8 cellular contexts compared by ENCODE assay signal in the genomic region with DNA sequence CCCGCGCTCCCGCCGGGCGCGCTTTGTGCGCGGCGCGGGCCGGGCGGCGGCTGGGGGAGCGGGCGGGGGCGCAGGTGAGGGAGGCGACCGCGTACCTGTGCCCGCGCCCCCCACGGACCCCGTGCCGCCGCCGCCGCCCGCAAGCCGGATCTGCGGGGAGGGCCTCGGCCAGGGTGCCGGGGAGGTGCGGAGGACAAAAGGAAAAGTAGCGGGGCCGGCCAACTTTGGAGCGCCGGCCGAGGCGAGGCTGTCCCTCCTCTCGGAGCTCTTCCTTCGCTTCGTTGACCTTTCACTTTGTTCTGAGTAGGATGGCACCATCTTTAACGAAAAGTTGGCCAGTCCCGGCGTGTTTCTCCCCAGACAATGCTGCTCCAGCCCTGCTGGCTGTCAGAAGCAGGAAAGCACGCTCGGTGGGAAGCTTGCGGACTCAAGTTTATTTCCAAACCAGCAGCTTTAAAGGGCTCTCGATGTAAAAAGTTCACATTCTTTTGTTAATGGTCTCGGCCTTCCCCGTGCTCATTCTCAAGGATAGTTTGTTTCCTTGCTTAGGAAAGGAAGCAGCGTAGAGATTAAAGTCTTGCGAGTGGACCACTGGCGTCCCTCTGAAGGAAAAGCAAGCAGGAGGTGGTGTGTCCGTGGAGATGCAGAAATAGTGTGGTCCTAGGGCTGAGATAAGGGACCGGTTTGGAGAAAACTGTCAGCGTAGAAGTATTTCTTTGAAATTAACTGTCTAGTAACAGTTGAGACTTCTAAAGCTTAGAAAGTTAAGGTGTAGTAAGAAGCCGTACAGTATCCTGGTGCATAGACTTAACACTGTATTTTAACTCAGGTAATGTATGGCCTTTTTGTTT. TPM values are rescaled to one million over a fixed set of nuclear protein-coding genes. Genes with fewer than 3 reads are reported as not detected.
DNase-seq lines count a peak whose midpoint lies in the region; TF ChIP-seq lines count a peak whose summit lies in the region.

No MANE protein-coding gene starts in this region.

- peaks cover 27% of the 10 kb centered on the region for H3F3A ChIP-seq in GM23248 (ENCODE audit: insufficient read depth)

- no peaks in the 10 kb centered on the region for H3K27me3 Mint-ChIP-seq in activated naive CD8-positive, alpha-beta T cell treated with anti-CD3 and anti-CD28 coated beads for 36 hours

- no peaks in the 10 kb centered on the region for H3K9me2 ChIP-seq in GM23248 (ENCODE audit: insufficient read depth)

- peak overlapping the region; percentile 97 for H3K4me3 ChIP-seq in GM23248
- peak overlapping the region; percentile 72 for H3K4me3 ChIP-seq in MG63
- H3K4me3 ChIP-seq in left ventricle myocardium inferior, result peak overlapping the region; percentile 83

- no peaks in the 10 kb centered on the region for H3K36me3 ChIP-seq in GM23248 (ENCODE audit: low read depth)
- peaks cover 40% of the 10 kb centered on the region for H3K36me3 ChIP-seq in MG63
- peaks cover 20% of the 10 kb centered on the region for H3K36me3 ChIP-seq in left ventricle myocardium inferior

- H3K4me2 ChIP-seq in GM23248 (ENCODE audit: unreplicated experiment), result peak overlapping the region; percentile 94

- peak overlapping the region; percentile 80 for H3K27ac Mint-ChIP-seq in activated naive CD8-positive, alpha-beta T cell treated with anti-CD3 and anti-CD28 coated beads for 36 hours

- H3K9me3 ChIP-seq in GM23248 (ENCODE audit: low read depth) (no peaks in the 10 kb centered on the region), MG63 (no peaks in the 10 kb centered on the region), left ventricle myocardium inferior (replicated peaks) (no peaks in the 10 kb centered on the region)

- peak overlapping the region; percentile 80 for H2AFZ ChIP-seq in GM23248

- peaks cover 33% of the 10 kb centered on the region for H3K4me1 Mint-ChIP-seq in activated naive CD8-positive, alpha-beta T cell treated with anti-CD3 and anti-CD28 coated beads for 36 hours

- H3K4me1 ChIP-seq in GM23248 (ENCODE audit: insufficient read depth) (peaks cover 26% of the 10 kb centered on the region), left ventricle myocardium inferior (peaks cover 53% of the 10 kb centered on the region)

- DNase-seq in NCI-H345 treated with DMSO at 0.1 percent for 48 hours (lab: John Stamatoyannopoulos, UW; ENCODE audit: unreplicated experiment) (peak; percentile 7), NCI-H345 (lab: John Stamatoyannopoulos, UW) (no peak), GM23248 (peak; percentile 76), MG63 (peak; percentile 26), left ventricle myocardium inferior (peak; percentile 29), renal cortical epithelial cell (ENCODE audit: low read depth) (peak; percentile 31), Ammon's horn (ENCODE audit: low spot score) (no peak)
- peak; percentile 34 for DNase-seq in activated naive CD8-positive, alpha-beta T cell treated with anti-CD3 and anti-CD28 coated beads for 36 hours

- no peak for TF ChIP-seq CTCF in left ventricle myocardium inferior (IDR thresholded peaks at IDR 0.05; ENCODE audit: borderline replicate concordance)

- H4K20me1 ChIP-seq in GM23248 (ENCODE audit: insufficient read depth), result peaks cover 3% of the 10 kb centered on the region; the same call in 1 of the 2 replicates

- peaks cover 30% of the 10 kb centered on the region for H3K36me3 Mint-ChIP-seq in activated naive CD8-positive, alpha-beta T cell treated with anti-CD3 and anti-CD28 coated beads for 36 hours

- in situ Hi-C loops in GM23248 (cut with MboI), result no loop called here

- peak overlapping the region; percentile 88 for H3K4me3 Mint-ChIP-seq in activated naive CD8-positive, alpha-beta T cell treated with anti-CD3 and anti-CD28 coated beads for 36 hours

- WGBS in GM23248 (ENCODE audit: low coverage in 1 of 2, low lambda C conversion rate in 2 of 2, missing lambda C conversion rate in 2 of 2), 2 experiments, result 1% methylated on average over 19 to 45 of the region's 58 CpGs

- intact Hi-C loops in left ventricle myocardium inferior (cut with micrococcal nuclease), result no loop called here

- H3K27ac ChIP-seq in GM23248, result peak overlapping the region; percentile 70
- peak overlapping the region; percentile 90 for H3K27ac ChIP-seq in left ventricle myocardium inferior (replicated peaks)

- no peaks in the 10 kb centered on the region for H3K27me3 ChIP-seq in GM23248 (replicated peaks; ENCODE audit: insufficient read depth)
- H3K27me3 ChIP-seq in MG63, result no peaks in the 10 kb centered on the region
- no peaks in the 10 kb centered on the region for H3K27me3 ChIP-seq in left ventricle myocardium inferior (ENCODE audit: low read depth)

- H3K79me2 ChIP-seq in GM23248 (ENCODE audit: insufficient read depth), result peaks cover 82% of the 10 kb centered on the region

- peak overlapping the region; percentile 83 for H3K9ac ChIP-seq in GM23248

- no peaks in the 10 kb centered on the region for H3K9me3 Mint-ChIP-seq in activated naive CD8-positive, alpha-beta T cell treated with anti-CD3 and anti-CD28 coated beads for 36 hours

RNA-seq across cellular contexts. Expression of gene EHMT1, which starts 0.7 kb away (rescaled TPM):
- total RNA-seq in GM23248 (2014; rRNA removed; shearing (Covaris generic)), result 26.8 and 43.6 TPM in 2 replicates
- 31.0 and 33.7 TPM in 2 replicates for polyA plus RNA-seq in GM23248 (2016; fragmentation: Nextera tagmentation; extraction: Ambion mirVana)
- total RNA-seq in MG63 (2014; rRNA removed; shearing (Covaris generic); ENCODE audit: low replicate concordance), result 64.5 and 157 TPM in 2 replicates
- 10 to 100 TPM; 65.9 to 66.3 TPM for total RNA-seq in activated naive CD8-positive, alpha-beta T cell treated with anti-CD3 and anti-CD28 coated beads for 36 hours
- total RNA-seq in left ventricle myocardium inferior (31.3 TPM), renal cortical epithelial cell (58.0 and 92.8 TPM in 2 replicates)

RNA-seq across cellular contexts. Expression of gene ARRDC1, which starts 14.0 kb away (rescaled TPM):
- 26.9 and 37.1 TPM in 2 replicates for total RNA-seq in GM23248 (2014; rRNA removed; shearing (Covaris generic))
- polyA plus RNA-seq in GM23248 (2016; fragmentation: Nextera tagmentation; extraction: Ambion mirVana), result 21.0 and 22.0 TPM in 2 replicates
- 11.9 and 36.0 TPM in 2 replicates for total RNA-seq in MG63 (2014; rRNA removed; shearing (Covaris generic); ENCODE audit: low replicate concordance)
- 10 to 100 TPM; 28.6 to 29.3 TPM for total RNA-seq in activated naive CD8-positive, alpha-beta T cell treated with anti-CD3 and anti-CD28 coated beads for 36 hours
- total RNA-seq in left ventricle myocardium inferior (16.2 TPM), renal cortical epithelial cell (58.6 and 75.0 TPM in 2 replicates)

RNA-seq across cellular contexts. Expression of gene ZMYND19, which starts 29.2 kb away (rescaled TPM):
- total RNA-seq in GM23248 (2014; rRNA removed; shearing (Covaris generic)), result 29.6 and 35.0 TPM in 2 replicates
- polyA plus RNA-seq in GM23248 (2016; fragmentation: Nextera tagmentation; extraction: Ambion mirVana), result 6.1 and 11.6 TPM in 2 replicates
- 19.0 and 33.8 TPM in 2 replicates for total RNA-seq in MG63 (2014; rRNA removed; shearing (Covaris generic); ENCODE audit: low replicate concordance)
- 10 to 100 TPM; 55.6 to 56.4 TPM for total RNA-seq in activated naive CD8-positive, alpha-beta T cell treated with anti-CD3 and anti-CD28 coated beads for 36 hours
- 11.6 TPM for total RNA-seq in left ventricle myocardium inferior
- total RNA-seq in renal cortical epithelial cell, result 11.0 and 19.1 TPM in 2 replicates

RNA-seq across cellular contexts. Expression of gene DPH7, which starts 40.7 kb away (rescaled TPM):
- total RNA-seq in GM23248 (2014; rRNA removed; shearing (Covaris generic)), result 27.0 and 32.6 TPM in 2 replicates
- 24.1 and 26.7 TPM in 2 replicates for polyA plus RNA-seq in GM23248 (2016; fragmentation: Nextera tagmentation; extraction: Ambion mirVana)
- 28.8 and 69.1 TPM in 2 replicates for total RNA-seq in MG63 (2014; rRNA removed; shearing (Covaris generic); ENCODE audit: low replicate concordance)
- 10 to 100 TPM; 31.7 to 33.7 TPM for total RNA-seq in activated naive CD8-positive, alpha-beta T cell treated with anti-CD3 and anti-CD28 coated beads for 36 hours
- 18.0 TPM for total RNA-seq in left ventricle myocardium inferior
- total RNA-seq in renal cortical epithelial cell, result 15.8 and 29.9 TPM in 2 replicates

Comparison
In these comparisons a context has a peak if more than half of its experiments do, and no peak if none do; other contexts are left out.
1. DNase-seq: peak in NCI-H345 treated with DMSO at 0.1 percent for 48 hours (single experiment), GM23248 (single experiment), MG63 (single experiment), activated naive CD8-positive, alpha-beta T cell treated with anti-CD3 and anti-CD28 coated beads for 36 hours (single experiment), left ventricle myocardium inferior (single experiment) and renal cortical epithelial cell (single experiment); none in NCI-H345 (single experiment) and Ammon's horn (single experiment).
2. Peak in every context shown above with its lines, with median percentiles within 50 percentile points of each other: H3K4me3 ChIP-seq.